In the genomic region with DNA sequence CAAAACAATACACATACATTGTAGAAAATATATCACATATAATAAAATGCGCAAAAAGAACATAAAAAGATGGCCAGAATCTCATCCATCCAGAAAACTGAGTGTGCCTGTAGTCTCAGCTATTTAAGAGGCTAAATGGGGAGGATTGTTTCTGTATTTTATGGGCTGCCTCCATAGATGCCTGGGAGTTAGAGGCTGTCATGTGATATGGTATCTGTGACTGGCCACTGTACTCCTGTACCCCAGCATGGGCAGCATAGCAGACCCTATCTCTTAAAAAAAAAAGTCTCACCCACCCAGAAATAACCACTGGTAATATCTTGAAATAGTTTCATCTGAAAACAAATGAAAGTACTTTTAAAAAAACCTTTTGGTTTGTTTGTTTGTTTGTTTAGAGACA, we compare ENCODE assay signal across 28 cellular contexts. TPM values are rescaled to one million over a fixed set of nuclear protein-coding genes. Genes with fewer than 3 reads are reported as not detected.
DNase-seq lines count a peak whose midpoint lies in the region; ATAC-seq, FAIRE-seq and TF ChIP-seq lines count a peak whose summit lies in the region.
"Had no signal": no experiment of that assay in that cellular context is flagged by ENCODE, and none has a peak within 500 bp of the region (broad histone marks: within the 10 kb centered on the region; RNA-seq: fewer than 3 reads in every experiment).

No MANE protein-coding gene starts in this region.

- DNase-seq in OCI-M1 (lab: John Stamatoyannopoulos, UW) (peak; percentile 6), K562 (ENCODE audit: extremely low read depth in 1 of 4, low spot score in 3 of 4) (peak in 2 of 4 experiments; percentile 41 to 50), NCI-H1930 (lab: John Stamatoyannopoulos, UW) (no peak), UCSD-AML1 (lab: John Stamatoyannopoulos, UW; ENCODE audit: unreplicated experiment) (no peak)
- DNase-seq in stimulated activated CD4-positive, alpha-beta T cell treated with anti-CD3 and anti-CD28 coated beads, Interleukin-2, amount 100 ng/mL, for 24 hours: no peak
- DNase-seq: 8988T; ACHN; BE2C; C1 segment of cervical spinal cord; CD4-positive, alpha-beta memory T cell; CD4-positive, CD25-positive, alpha-beta regulatory T cell; CD8-positive, alpha-beta memory T cell; COR-L47; DMS 273 treated with DMSO at 0.1 percent for 48 hours; DMS153; DMS53; DMS79; DND-41; EL; GDM1 had no signal

- peaks cover 24 to 29% of the 10 kb centered on the region in 2 experiments; a peak in 4 of 5 replicates for H3K4me1 ChIP-seq in K562 (replicated peaks in 1 of 2; ENCODE audit: control insufficient read depth in 2 of 2, insufficient read depth in 2 of 2, low read length in 2 of 2)
- H3K4me1 ChIP-seq: BE2C had no signal

- POLR2A ChIA-PET in K562 (lab: Yijun Ruan, JAX): interaction anchor here (1.6 kb wide), 1 partner anchor 12 kb away, joined by 4 read pairs; no protein-coding TSS in a partner anchor

- 94% methylated on average over 1 of the region's 1 CpG for WGBS in K562 (ENCODE audit: insufficient coverage, low coverage, missing lambda C conversion rate)

- FAIRE-seq in K562 (lab: Jason Lieb, UNC): peak; percentile 46
- FAIRE-seq: A204.1, GM12878, GM12892, GM18507, GM19239 had no signal

- H3K27ac ChIP-seq in K562 (ENCODE audit: extremely low read depth, low read depth, low read length): peak overlapping the region; percentile 8; the same call in 1 of the 3 replicates
- H3K27ac ChIP-seq: BLaER1 had no signal

- TF ChIP-seq RAD21 in K562 (CRISPR knock-in tag; conservative IDR thresholded peaks at IDR 0.05 in 1 of 2, IDR thresholded peaks at IDR 0.05 in 1 of 2): no peak

- H3K27me3 ChIP-seq in K562 (ENCODE audit: control insufficient read depth in 2 of 2, insufficient read depth in 2 of 2, low read length in 2 of 2): no peaks in the 10 kb centered on the region

- TF ChIP-seq POLR2A in K562 (conservative IDR thresholded peaks at IDR 0.05): no peak

- no TSS peak for BruUV-seq in K562 (replicated peaks; lab: Mats Ljungman, UMichigan)

- CTCF ChIA-PET in K562 (lab: Yijun Ruan, JAX; ENCODE audit: low intra/inter-chr PET ratio): no interaction called here

- in situ Hi-C loops in K562 (cut with MboI): no loop called here

- H3K4me2 ChIP-seq in K562 (ENCODE audit: insufficient read depth, low read length): no peak overlapping the region
- H3K4me2 ChIP-seq: BLaER1 had no signal

- no peak for ATAC-seq in K562
- ATAC-seq: GM12878 had no signal

- peaks cover 19% of the 10 kb centered on the region for H3K79me2 ChIP-seq in K562 (ENCODE audit: control insufficient read depth, insufficient read depth, low read length)

- intact Hi-C loops in K562 (cut with micrococcal nuclease): no loop called here

- peak overlapping the region; percentile 52 for H2AFZ ChIP-seq in K562 (ENCODE audit: low read depth, low read length)

- H3K9me3 ChIP-seq in K562 (replicated peaks; ENCODE audit: control insufficient read depth, insufficient read depth, low read depth, low read length): no peaks in the 10 kb centered on the region
- H3K9me3 ChIP-seq: BE2C, BLaER1 had no signal

- no peak for TF ChIP-seq CTCF in K562 (IDR thresholded peaks at IDR 0.05 in 2 of 3, conservative IDR thresholded peaks at IDR 0.05 in 1 of 3; ENCODE audit: insufficient read depth in 2 of 3, low read depth in 1 of 3, low read length in 3 of 3)

- H3K36me3 ChIP-seq in K562 (ENCODE audit: control insufficient read depth, insufficient read depth, low read length): no peaks in the 10 kb centered on the region
- H3K36me3 ChIP-seq: BE2C, BLaER1 had no signal

- no peaks in the 10 kb centered on the region for H3K9me1 ChIP-seq in K562 (ENCODE audit: control insufficient read depth, insufficient read depth, low read length)

- H3K4me3 ChIP-seq in K562: no peak overlapping the region
- H3K4me3 ChIP-seq: BLaER1, GM12878 had no signal

- TF ChIP-seq EP300 in K562 (IDR thresholded peaks at IDR 0.05; ENCODE audit: low read length): no peak

- H4K20me1 ChIP-seq in K562 (replicated peaks; ENCODE audit: control insufficient read depth, insufficient read depth, low read length): no peaks in the 10 kb centered on the region
- H4K20me1 ChIP-seq: BLaER1 had no signal

- no peak overlapping the region for H3K9ac ChIP-seq in K562 (ENCODE audit: insufficient read depth in 1 of 2, low read depth in 2 of 2, low read length in 2 of 2)
- H3K9ac ChIP-seq: BLaER1 had no signal

TF ChIP-seq in K562, 482 proteins besides CTCF, POLR2A, EP300 and RAD21:
- TF ChIP-seq, protein P1, sequence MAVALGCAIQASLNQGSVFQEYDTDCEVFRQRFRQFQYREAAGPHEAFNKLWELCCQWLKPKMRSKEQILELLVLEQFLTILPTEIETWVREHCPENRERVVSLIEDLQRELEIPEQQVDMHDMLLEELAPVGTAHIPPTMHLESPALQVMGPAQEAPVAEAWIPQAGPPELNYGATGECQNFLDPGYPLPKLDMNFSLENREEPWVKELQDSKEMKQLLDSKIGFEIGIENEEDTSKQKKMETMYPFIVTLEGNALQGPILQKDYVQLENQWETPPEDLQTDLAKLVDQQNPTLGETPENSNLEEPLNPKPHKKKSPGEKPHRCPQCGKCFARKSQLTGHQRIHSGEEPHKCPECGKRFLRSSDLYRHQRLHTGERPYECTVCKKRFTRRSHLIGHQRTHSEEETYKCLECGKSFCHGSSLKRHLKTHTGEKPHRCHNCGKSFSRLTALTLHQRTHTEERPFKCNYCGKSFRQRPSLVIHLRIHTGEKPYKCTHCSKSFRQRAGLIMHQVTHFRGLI (CRISPR knock-in tag; IDR thresholded peaks at IDR 0.05): no peak
- no peak for TF ChIP-seq ZKSCAN8 (CRISPR knock-in tag; IDR thresholded peaks at IDR 0.05)
- no peak for TF ChIP-seq STAT5B (CRISPR knock-in tag; IDR thresholded peaks at IDR 0.05)
- TF ChIP-seq ZFP1 (CRISPR knock-in tag; IDR thresholded peaks at IDR 0.05): no peak
- no peak for TF ChIP-seq ETV1 (tag; conservative IDR thresholded peaks at IDR 0.05; ENCODE audit: low read depth)
- TF ChIP-seq CXXC5 (CRISPR knock-in tag; IDR thresholded peaks at IDR 0.05): 0 out of 2 replicates have a peak, but pooled peaks have one; percentile 16
- no peak for TF ChIP-seq ZNF696 (CRISPR knock-in tag; conservative IDR thresholded peaks at IDR 0.05)
- peak; percentile 23; the same call in 1 of the 2 replicates for TF ChIP-seq USF2 (CRISPR knock-in tag; IDR thresholded peaks at IDR 0.05)

RNA-seq across cellular contexts. Expression of gene TLCD4, which starts 3.5 kb away (rescaled TPM):
- total RNA-seq in K562 (2011; cell fraction: chromatin; rRNA removed; ENCODE audit: low replicate concordance): 10.7 and 22.5 TPM in 2 replicates
- 7.2 and 9.1 TPM in 2 replicates for total RNA-seq in K562 (2011; cell fraction: nucleolus; rRNA removed)
- total RNA-seq in K562 (2011; cell fraction: nucleoplasm; rRNA removed): 20.7 and 39.0 TPM in 2 replicates
- total RNA-seq in K562 (2014; rRNA removed) (7.6 and 10.3 TPM in 2 replicates), K562 (2014; rRNA removed; fragmentation: Illumina TruSeq; extraction: Trizol) (19.8 and 23.6 TPM in 2 replicates), K562 (2015; rRNA removed; fragmentation: Illumina TruSeq; extraction: Trizol) (6.8 and 7.5 TPM in 2 replicates), K562 (2021) (13.9 and 16.5 TPM in 2 replicates)
- polyA plus RNA-seq in K562 (2011; rRNA removed) (9.6 and 16.6 TPM in 2 replicates), K562 (2014; fragmentation: Illumina TruSeq; extraction: Trizol) (8.4 and 10.9 TPM in 2 replicates), K562 (2014; fragmentation: Nextera tagmentation; extraction: Ambion mirVana) (1 to 10 TPM; 3.5 to 5.0 TPM), K562 (2014; rRNA removed) (6.5 and 6.6 TPM in 2 replicates)
- polyA plus RNA-seq in K562 (2011; cell fraction: cytosol; rRNA removed): 2.2 and 4.5 TPM in 2 replicates
- 2.3 and 2.7 TPM in 2 replicates for polyA plus RNA-seq in K562 (2011; cell fraction: nucleus; rRNA removed)
- polyA plus RNA-seq in K562 (2012): 5.0 and 5.7 TPM in 2 replicates
- 26.5 and 41.8 TPM in 2 replicates for polyA minus RNA-seq in K562 (2011; rRNA and poly(A)+ RNA removed)
- polyA minus RNA-seq in K562 (2011; cell fraction: cytosol; rRNA and poly(A)+ RNA removed): 8.3 and 10.7 TPM in 2 replicates
- 3.1 and 4.1 TPM in 2 replicates for polyA minus RNA-seq in K562 (2011; cell fraction: nucleus; rRNA and poly(A)+ RNA removed)
- total RNA-seq: A673; CD4-positive, CD25-positive, alpha-beta regulatory T cell had no signal
- polyA plus RNA-seq: CD14-positive monocyte; CD8-positive, alpha-beta memory T cell had no signal

RNA-seq across cellular contexts. Expression of gene ALG14, which starts 40.9 kb away (rescaled TPM):
- 1.6 and 2.1 TPM in 2 replicates for total RNA-seq in K562 (2011; cell fraction: chromatin; rRNA removed; ENCODE audit: low replicate concordance)
- total RNA-seq in K562 (2011; cell fraction: nucleolus; rRNA removed): 1.2 and 3.7 TPM in 2 replicates
- total RNA-seq in K562 (2011; cell fraction: nucleoplasm; rRNA removed): 3.2 and 4.2 TPM in 2 replicates
- total RNA-seq in K562 (2014; rRNA removed) (1.8 and 2.8 TPM in 2 replicates), K562 (2014; rRNA removed; fragmentation: Illumina TruSeq; extraction: Trizol) (3.9 and 6.8 TPM in 2 replicates), K562 (2015; rRNA removed; fragmentation: Illumina TruSeq; extraction: Trizol) (2.6 and 3.3 TPM in 2 replicates), K562 (2021) (6.1 and 8.6 TPM in 2 replicates)
- polyA plus RNA-seq in K562 (2011; rRNA removed) (2.8 and 2.9 TPM in 2 replicates), K562 (2014; fragmentation: Illumina TruSeq; extraction: Trizol) (4.7 and 4.9 TPM in 2 replicates), K562 (2014; fragmentation: Nextera tagmentation; extraction: Ambion mirVana) (10 to 100 TPM; 14.9 to 16.2 TPM), K562 (2014; rRNA removed) (2.2 and 2.8 TPM in 2 replicates)
- 1.3 and 2.0 TPM in 2 replicates for polyA plus RNA-seq in K562 (2011; cell fraction: cytosol; rRNA removed)
- 0.94 and 1.3 TPM in 2 replicates for polyA plus RNA-seq in K562 (2011; cell fraction: nucleus; rRNA removed)
- polyA plus RNA-seq in K562 (2012): 3.3 and 4.6 TPM in 2 replicates
- 1.6 and 2.0 TPM in 2 replicates for polyA minus RNA-seq in K562 (2011; rRNA and poly(A)+ RNA removed)
- 1.4 and 12.8 TPM in 2 replicates for polyA minus RNA-seq in K562 (2011; cell fraction: cytosol; rRNA and poly(A)+ RNA removed)
- 1.5 and 4.4 TPM in 2 replicates for polyA minus RNA-seq in K562 (2011; cell fraction: nucleus; rRNA and poly(A)+ RNA removed)
